Comparison of ENCODE assay signal across 23 cellular contexts in genomic region chr1:1415751-1416150, GRCh38. TPM values are rescaled to one million over a fixed set of nuclear protein-coding genes. Genes with fewer than 3 reads are reported as not detected.
DNase-seq lines count a peak whose midpoint lies in the region; ATAC-seq, FAIRE-seq and TF ChIP-seq lines count a peak whose summit lies in the region.
"Had no signal": no experiment of that assay in that cellular context is flagged by ENCODE, and none has a peak within 500 bp of the region (broad histone marks: within the 10 kb centered on the region; RNA-seq: fewer than 3 reads in every experiment).

No MANE protein-coding gene starts in this region.

- H3K27ac ChIP-seq in right cardiac atrium (ENCODE audit: low read length), result no peak overlapping the region
- no peak overlapping the region for H3K27ac ChIP-seq in heart right ventricle
- H3K27ac ChIP-seq in K562 (ENCODE audit: extremely low read depth, low read depth, low read length), result no peak overlapping the region
- H3K27ac ChIP-seq in mesendoderm (ENCODE audit: low read depth, low read length), result no peak overlapping the region
- no peak overlapping the region for H3K27ac ChIP-seq in WERI-Rb-1
- H3K27ac ChIP-seq in Peyer's patch, result no peak overlapping the region
- H3K27ac ChIP-seq: C4-2B, SJSA1 had no signal

- no peak overlapping the region for H2BK5ac ChIP-seq in mesendoderm (ENCODE audit: low read length)

- no TSS peak for BruUV-seq in K562 (replicated peaks; lab: Mats Ljungman, UMichigan)

- H3K4me1 ChIP-seq in right cardiac atrium (ENCODE audit: control insufficient read depth, insufficient read depth, low read length) (no peaks in the 10 kb centered on the region), heart right ventricle (peaks cover 0 to 10% (median 3%) of the 10 kb centered on the region in 9 donors), K562 (replicated peaks in 1 of 2; ENCODE audit: control insufficient read depth in 2 of 2, insufficient read depth in 2 of 2, low read length in 2 of 2) (peaks cover 0 to 12% of the 10 kb centered on the region in 2 experiments; a peak in 2 of 5 replicates), mesendoderm (ENCODE audit: control insufficient read depth, low read depth, low read length) (no peaks in the 10 kb centered on the region), Peyer's patch (peaks cover 0 to 13% (median 4%) of the 10 kb centered on the region in 4 donors)
- H3K4me1 ChIP-seq: SJSA1 had no signal

- FAIRE-seq in K562 (lab: Jason Lieb, UNC) (no peak), GM19239 (lab: Jason Lieb, UNC) (no peak)
- FAIRE-seq: A204.1, G401.6, GM18507 had no signal

- no peak for TF ChIP-seq EP300 in K562 (IDR thresholded peaks at IDR 0.05; ENCODE audit: low read length)

- intact Hi-C loops in right cardiac atrium (cut with DNase I), result no loop called here
- intact Hi-C loops in heart right ventricle (cut with DNase I), result no loop called here
- intact Hi-C loops in K562 (cut with micrococcal nuclease), result no loop called here

- H3K9me3 ChIP-seq in right cardiac atrium (ENCODE audit: control insufficient read depth, low read length), result no peaks in the 10 kb centered on the region
- peaks cover 0 to 10% (median 0%) of the 10 kb centered on the region in 11 donors for H3K9me3 ChIP-seq in heart right ventricle
- peaks cover 11% of the 10 kb centered on the region for H3K9me3 ChIP-seq in K562 (replicated peaks; ENCODE audit: control insufficient read depth, insufficient read depth, low read depth, low read length)
- H3K9me3 ChIP-seq in WERI-Rb-1 (ENCODE audit: severe bottlenecking), result peaks cover 3% of the 10 kb centered on the region
- H3K9me3 ChIP-seq in Peyer's patch, result no peaks in the 10 kb centered on the region

- H3K9ac ChIP-seq in K562 (ENCODE audit: insufficient read depth in 1 of 2, low read depth in 2 of 2, low read length in 2 of 2) (no peak overlapping the region; a peak in 1 of 4 replicates), mesendoderm (ENCODE audit: low read length) (no peak overlapping the region)

- peak overlapping the region; percentile 22 for H3K56ac ChIP-seq in mesendoderm (ENCODE audit: low read length)

- CTCF ChIA-PET in K562 (lab: Yijun Ruan, JAX; ENCODE audit: low intra/inter-chr PET ratio), result no interaction called here

- H2AK5ac ChIP-seq in mesendoderm (ENCODE audit: low read length), result no peak overlapping the region

- H2BK120ac ChIP-seq in mesendoderm (ENCODE audit: low read depth, low read length), result no peak overlapping the region

- H3K36me3 ChIP-seq in heart right ventricle (no peaks in the 10 kb centered on the region), K562 (ENCODE audit: control insufficient read depth, insufficient read depth, low read length) (no peaks in the 10 kb centered on the region), mesendoderm (ENCODE audit: control insufficient read depth, insufficient read depth, low read length) (no peaks in the 10 kb centered on the region), WERI-Rb-1 (no peaks in the 10 kb centered on the region), Peyer's patch (no peaks in the 10 kb centered on the region)
- H3K36me3 ChIP-seq: SJSA1 had no signal

- WGBS in right cardiac atrium, result 75% methylated on average over 13 of the region's 13 CpGs
- 64 to 74% methylated on average over 13 of the region's 13 CpGs for WGBS in heart right ventricle, 2 donors
- 50% methylated on average over 12 of the region's 13 CpGs for WGBS in K562 (ENCODE audit: insufficient coverage, low coverage, missing lambda C conversion rate)
- WGBS in mesendoderm (ENCODE audit: extremely low coverage, insufficient coverage, low lambda C conversion rate), result no CpG with 5 or more reads among the region's 13 CpGs

- H3K4me2 ChIP-seq in K562 (ENCODE audit: insufficient read depth, low read length) (no peak overlapping the region), mesendoderm (ENCODE audit: low read length) (no peak overlapping the region)

- POLR2A ChIA-PET in K562 (lab: Yijun Ruan, JAX), result interaction anchor here (1.0 to 1.8 kb wide), 2 partner anchors 9 to 11 kb away, joined by 4 to 9 read pairs; no protein-coding TSS in a partner anchor

- no peak for TF ChIP-seq RAD21 in K562 (CRISPR knock-in tag; conservative IDR thresholded peaks at IDR 0.05 in 1 of 2, IDR thresholded peaks at IDR 0.05 in 1 of 2)

- H4K5ac ChIP-seq in mesendoderm (ENCODE audit: low read length), result no peak overlapping the region

- peak overlapping the region; percentile 5; the same call in 1 of the 2 replicates for H2AFZ ChIP-seq in K562 (ENCODE audit: low read depth, low read length)

- no peak for TF ChIP-seq POLR2A in K562 (conservative IDR thresholded peaks at IDR 0.05)
- TF ChIP-seq POLR2A in Peyer's patch (IDR thresholded peaks at IDR 0.05), result no peak

- no peak for ATAC-seq in right cardiac atrium
- ATAC-seq in heart right ventricle, result no peak
- no peak for ATAC-seq in K562
- ATAC-seq: Panc1 had no signal

- H3K79me2 ChIP-seq in K562 (ENCODE audit: control insufficient read depth, insufficient read depth, low read length) (no peaks in the 10 kb centered on the region), mesendoderm (ENCODE audit: control insufficient read depth, insufficient read depth, low read length) (no peaks in the 10 kb centered on the region)

- no peak overlapping the region for H3K23ac ChIP-seq in mesendoderm (ENCODE audit: low read length)

- H3K4me3 ChIP-seq in right cardiac atrium (ENCODE audit: low read length) (no peak overlapping the region), heart right ventricle (no peak overlapping the region), K562 (no peak overlapping the region), mesendoderm (ENCODE audit: low read length) (no peak overlapping the region), WERI-Rb-1 (ENCODE audit: low read depth, low read length) (no peak overlapping the region), Peyer's patch (no peak overlapping the region)
- H3K4me3 ChIP-seq: SJSA1 had no signal

- no peaks in the 10 kb centered on the region for H3K9me1 ChIP-seq in K562 (ENCODE audit: control insufficient read depth, insufficient read depth, low read length)

- no peak overlapping the region for H4K8ac ChIP-seq in mesendoderm (ENCODE audit: low read depth, low read length)

- H3K27me3 ChIP-seq in right cardiac atrium (ENCODE audit: control insufficient read depth, insufficient read depth) (no peaks in the 10 kb centered on the region), heart right ventricle (peaks cover 0 to 2% (median 0%) of the 10 kb centered on the region in 7 donors), K562 (ENCODE audit: control insufficient read depth in 2 of 2, insufficient read depth in 2 of 2, low read length in 2 of 2) (no peaks in the 10 kb centered on the region), mesendoderm (ENCODE audit: insufficient read depth, low read length, poor library complexity) (no peaks in the 10 kb centered on the region), WERI-Rb-1 (ENCODE audit: insufficient read depth, low read depth, severe bottlenecking) (no peaks in the 10 kb centered on the region), Peyer's patch (no peaks in the 10 kb centered on the region)
- H3K27me3 ChIP-seq: SJSA1 had no signal

- DNase-seq in right cardiac atrium (peak in 2 of 3 donors; percentile 18 to 29), heart right ventricle (no peak), K562 (ENCODE audit: extremely low read depth in 1 of 4, low spot score in 3 of 4) (no peak), mesendoderm (no peak), NCI-H82 treated with DMSO at 0.1 percent for 48 hours (lab: John Stamatoyannopoulos, UW; ENCODE audit: unreplicated experiment) (no peak), WERI-Rb-1 (no peak), Peyer's patch (no peak), GM19239 (ENCODE audit: insufficient read length, low spot score) (no peak)
- DNase-seq: Calu3; CD8-positive, alpha-beta memory T cell; DMS153; KBM-7; NCI-H1436 treated with DMSO at 0.1 percent for 48 hours; NCI-H2227 treated with DMSO at 0.1 percent for 48 hours; NCI-H510A; NK-92 treated with Interleukin-12 subunit alpha and Interleukin-12 subunit beta, amount 100 ng/mL, for 24 hours had no signal

- no peak overlapping the region for H2BK15ac ChIP-seq in mesendoderm (replicated peaks; ENCODE audit: low read depth)

- no peak overlapping the region for H3K18ac ChIP-seq in mesendoderm (ENCODE audit: low read length)

- no peaks in the 10 kb centered on the region for H4K20me1 ChIP-seq in K562 (replicated peaks; ENCODE audit: control insufficient read depth, insufficient read depth, low read length)

- no peak for TF ChIP-seq CTCF in heart right ventricle (IDR thresholded peaks at IDR 0.05)
- no peak for TF ChIP-seq CTCF in K562 (IDR thresholded peaks at IDR 0.05 in 2 of 3, conservative IDR thresholded peaks at IDR 0.05 in 1 of 3; ENCODE audit: insufficient read depth in 2 of 3, low read depth in 1 of 3, low read length in 3 of 3)
- TF ChIP-seq CTCF in WERI-Rb-1 (IDR thresholded peaks at IDR 0.05; ENCODE audit: low read depth, low read length), result no peak
- TF ChIP-seq CTCF in Peyer's patch (IDR thresholded peaks at IDR 0.05), result no peak

- no peaks in the 10 kb centered on the region for H3K79me1 ChIP-seq in mesendoderm (ENCODE audit: low read length)

- in situ Hi-C loops in K562 (cut with MboI), result no loop called here

- no peak overlapping the region for H3K4ac ChIP-seq in mesendoderm (ENCODE audit: low read depth, low read length)

RNA-seq across cellular contexts. Expression of gene ANKRD65, which starts 5.3 kb away (rescaled TPM):
- total RNA-seq in right cardiac atrium, result 1 to 10 TPM; 1.6 to 3.6 (median 2.9) TPM
- polyA plus RNA-seq in right cardiac atrium, result 4.5 TPM
- 1 to 10 TPM in 7 of 10 donors, under 1 TPM in 3; 0.37 to 2.5 (median 1.8) TPM for total RNA-seq in heart right ventricle
- 1 to 10 TPM; 1.2 to 3.1 TPM for polyA plus RNA-seq in heart right ventricle
- not detected in 2 replicates for total RNA-seq in K562 (2011; cell fraction: chromatin; rRNA removed; ENCODE audit: low replicate concordance)
- total RNA-seq in K562 (2011; cell fraction: nucleolus; rRNA removed), result not detected in 2 replicates
- 0.37 TPM in 1 of 2 replicates, not detected in the other for total RNA-seq in K562 (2011; cell fraction: nucleoplasm; rRNA removed)
- total RNA-seq in K562 (2014; rRNA removed), result not detected in 2 replicates
- not detected in 2 replicates for total RNA-seq in K562 (2014; rRNA removed; fragmentation: Illumina TruSeq; extraction: Trizol)
- total RNA-seq in K562 (2015; rRNA removed; fragmentation: Illumina TruSeq; extraction: Trizol), result not detected in 2 replicates
- total RNA-seq in K562 (2021), result not detected in 2 replicates
- not detected in 2 replicates for polyA plus RNA-seq in K562 (2011; rRNA removed)
- polyA plus RNA-seq in K562 (2011; cell fraction: cytosol; rRNA removed), result not detected in 2 replicates
- not detected in 2 replicates for polyA plus RNA-seq in K562 (2011; cell fraction: nucleus; rRNA removed)
- polyA plus RNA-seq in K562 (2012), result 0.11 TPM in 1 of 2 replicates, not detected in the other
- not detected in 2 replicates for polyA plus RNA-seq in K562 (2014; fragmentation: Illumina TruSeq; extraction: Trizol)
- not detected for polyA plus RNA-seq in K562 (2014; fragmentation: Nextera tagmentation; extraction: Ambion mirVana)
- polyA plus RNA-seq in K562 (2014; rRNA removed), result not detected in 2 replicates
- polyA minus RNA-seq in K562 (2011; rRNA and poly(A)+ RNA removed), result not detected in 2 replicates
- not detected in 2 replicates for polyA minus RNA-seq in K562 (2011; cell fraction: cytosol; rRNA and poly(A)+ RNA removed)
- polyA minus RNA-seq in K562 (2011; cell fraction: nucleus; rRNA and poly(A)+ RNA removed), result not detected in 2 replicates
- 1.2 TPM for polyA plus RNA-seq in mesendoderm (2013, experiment 1 of 2)
- 1.4 TPM for polyA plus RNA-seq in mesendoderm (2013, experiment 2 of 2)
- total RNA-seq in Peyer's patch, result 10 to 100 TPM in 1 of 4 donors, 1 to 10 TPM in 2, under 1 TPM in 1; 0.54 to 11.6 (median 2.0) TPM
- total RNA-seq: Calu3; CD8-positive, alpha-beta memory T cell; H4; SJSA1 had no signal
- polyA plus RNA-seq: CD8-positive, alpha-beta memory T cell had no signal

RNA-seq across cellular contexts. Expression of gene MRPL20, which starts 8.7 kb away (rescaled TPM):
- total RNA-seq in right cardiac atrium (100 to 1,000 TPM; 121 to 144 (median 132) TPM), heart right ventricle (100 to 1,000 TPM; 116 to 162 (median 132) TPM), K562 (2014; rRNA removed) (352 and 355 TPM in 2 replicates), K562 (2014; rRNA removed; fragmentation: Illumina TruSeq; extraction: Trizol) (208 and 222 TPM in 2 replicates), K562 (2015; rRNA removed; fragmentation: Illumina TruSeq; extraction: Trizol) (205 and 216 TPM in 2 replicates), K562 (2021) (224 and 229 TPM in 2 replicates), Peyer's patch (10 to 100 TPM; 58.2 to 94.1 (median 78.2) TPM)
- polyA plus RNA-seq in right cardiac atrium (190 TPM), heart right ventricle (100 to 1,000 TPM; 124 to 224 TPM), K562 (2011; rRNA removed) (144 and 187 TPM in 2 replicates), K562 (2014; fragmentation: Illumina TruSeq; extraction: Trizol) (180 and 264 TPM in 2 replicates), K562 (2014; fragmentation: Nextera tagmentation; extraction: Ambion mirVana) (100 to 1,000 TPM; 570 to 671 TPM), K562 (2014; rRNA removed) (420 and 491 TPM in 2 replicates)
- 98.1 and 170 TPM in 2 replicates for total RNA-seq in K562 (2011; cell fraction: chromatin; rRNA removed; ENCODE audit: low replicate concordance)
- 136 and 139 TPM in 2 replicates for total RNA-seq in K562 (2011; cell fraction: nucleolus; rRNA removed)
- 122 and 137 TPM in 2 replicates for total RNA-seq in K562 (2011; cell fraction: nucleoplasm; rRNA removed)
- polyA plus RNA-seq in K562 (2011; cell fraction: cytosol; rRNA removed), result 164 and 188 TPM in 2 replicates
- polyA plus RNA-seq in K562 (2011; cell fraction: nucleus; rRNA removed), result 104 and 152 TPM in 2 replicates
- 195 and 375 TPM in 2 replicates for polyA plus RNA-seq in K562 (2012)
- 121 and 163 TPM in 2 replicates for polyA minus RNA-seq in K562 (2011; rRNA and poly(A)+ RNA removed)
- 99.9 and 107 TPM in 2 replicates for polyA minus RNA-seq in K562 (2011; cell fraction: cytosol; rRNA and poly(A)+ RNA removed)
- polyA minus RNA-seq in K562 (2011; cell fraction: nucleus; rRNA and poly(A)+ RNA removed), result 44.2 and 57.5 TPM in 2 replicates
- polyA plus RNA-seq in mesendoderm (2013, experiment 1 of 2), result 287 TPM
- polyA plus RNA-seq in mesendoderm (2013, experiment 2 of 2), result 288 TPM

RNA-seq across cellular contexts. Expression of gene CCNL2, which starts 16.6 kb away (rescaled TPM):
- total RNA-seq in right cardiac atrium, result 10 to 100 TPM; 61.2 to 83.1 (median 67.2) TPM
- polyA plus RNA-seq in right cardiac atrium, result 81.7 TPM
- 10 to 100 TPM; 38.5 to 77.5 (median 47.7) TPM for total RNA-seq in heart right ventricle
- 100 to 1,000 TPM in 1 of 2 donors, 10 to 100 TPM in 1; 57.3 to 243 TPM for polyA plus RNA-seq in heart right ventricle
- 996 and 1,265 TPM in 2 replicates for total RNA-seq in K562 (2011; cell fraction: chromatin; rRNA removed; ENCODE audit: low replicate concordance)
- total RNA-seq in K562 (2011; cell fraction: nucleolus; rRNA removed), result 508 and 525 TPM in 2 replicates
- total RNA-seq in K562 (2011; cell fraction: nucleoplasm; rRNA removed), result 788 and 831 TPM in 2 replicates
- 147 and 176 TPM in 2 replicates for total RNA-seq in K562 (2014; rRNA removed)
- total RNA-seq in K562 (2014; rRNA removed; fragmentation: Illumina TruSeq; extraction: Trizol), result 65.1 and 66.7 TPM in 2 replicates
- 91.0 and 94.5 TPM in 2 replicates for total RNA-seq in K562 (2015; rRNA removed; fragmentation: Illumina TruSeq; extraction: Trizol)
- 141 and 167 TPM in 2 replicates for total RNA-seq in K562 (2021)
- 236 and 265 TPM in 2 replicates for polyA plus RNA-seq in K562 (2011; rRNA removed)
- 71.9 and 133 TPM in 2 replicates for polyA plus RNA-seq in K562 (2011; cell fraction: cytosol; rRNA removed)
- polyA plus RNA-seq in K562 (2011; cell fraction: nucleus; rRNA removed), result 2,539 and 2,548 TPM in 2 replicates
- polyA plus RNA-seq in K562 (2012), result 104 and 250 TPM in 2 replicates
- polyA plus RNA-seq in K562 (2014; fragmentation: Illumina TruSeq; extraction: Trizol), result 81.0 and 89.7 TPM in 2 replicates
- 1 to 10 TPM; 2.8 to 5.6 TPM for polyA plus RNA-seq in K562 (2014; fragmentation: Nextera tagmentation; extraction: Ambion mirVana)
- 245 and 287 TPM in 2 replicates for polyA plus RNA-seq in K562 (2014; rRNA removed)
- 70.2 and 76.2 TPM in 2 replicates for polyA minus RNA-seq in K562 (2011; rRNA and poly(A)+ RNA removed)
- polyA minus RNA-seq in K562 (2011; cell fraction: cytosol; rRNA and poly(A)+ RNA removed), result 31.4 and 45.0 TPM in 2 replicates
- polyA minus RNA-seq in K562 (2011; cell fraction: nucleus; rRNA and poly(A)+ RNA removed), result 260 and 342 TPM in 2 replicates
- 65.2 TPM for polyA plus RNA-seq in mesendoderm (2013, experiment 1 of 2)
- polyA plus RNA-seq in mesendoderm (2013, experiment 2 of 2), result 61.8 TPM
- 1,000 to 10,000 TPM in 1 of 4 donors, 100 to 1,000 TPM in 3; 216 to 1,008 (median 423) TPM for total RNA-seq in Peyer's patch

RNA-seq across cellular contexts. Expression of gene VWA1, which starts 19.7 kb away (rescaled TPM):
- total RNA-seq in right cardiac atrium, result 10 to 100 TPM; 25.0 to 38.6 (median 25.6) TPM
- polyA plus RNA-seq in right cardiac atrium, result 17.3 TPM
- 10 to 100 TPM; 10.8 to 52.8 (median 14.1) TPM for total RNA-seq in heart right ventricle
- 10 to 100 TPM; 13.9 to 27.5 TPM for polyA plus RNA-seq in heart right ventricle
- 0.76 and 5.5 TPM in 2 replicates for total RNA-seq in K562 (2011; cell fraction: chromatin; rRNA removed; ENCODE audit: low replicate concordance)
- total RNA-seq in K562 (2011; cell fraction: nucleolus; rRNA removed), result 5.1 and 7.2 TPM in 2 replicates
- total RNA-seq in K562 (2011; cell fraction: nucleoplasm; rRNA removed), result 1.9 and 3.4 TPM in 2 replicates
- 4.0 and 4.6 TPM in 2 replicates for total RNA-seq in K562 (2014; rRNA removed)
- total RNA-seq in K562 (2014; rRNA removed; fragmentation: Illumina TruSeq; extraction: Trizol), result 0.03 and 0.04 TPM in 2 replicates
- 0.98 and 1.2 TPM in 2 replicates for total RNA-seq in K562 (2015; rRNA removed; fragmentation: Illumina TruSeq; extraction: Trizol)
- 6.4 and 7.1 TPM in 2 replicates for total RNA-seq in K562 (2021)
- 0.85 and 1.6 TPM in 2 replicates for polyA plus RNA-seq in K562 (2011; rRNA removed)
- 1.3 and 7.5 TPM in 2 replicates for polyA plus RNA-seq in K562 (2011; cell fraction: cytosol; rRNA removed)
- 3.0 and 6.5 TPM in 2 replicates for polyA plus RNA-seq in K562 (2011; cell fraction: nucleus; rRNA removed)
- polyA plus RNA-seq in K562 (2012), result 3.8 and 6.1 TPM in 2 replicates
- 0.16 and 0.84 TPM in 2 replicates for polyA plus RNA-seq in K562 (2014; fragmentation: Illumina TruSeq; extraction: Trizol)
- polyA plus RNA-seq in K562 (2014; fragmentation: Nextera tagmentation; extraction: Ambion mirVana), result under 1 TPM; 0.01 to 0.06 TPM
- polyA plus RNA-seq in K562 (2014; rRNA removed), result 2.6 and 3.0 TPM in 2 replicates
- polyA minus RNA-seq in K562 (2011; rRNA and poly(A)+ RNA removed), result 0.42 and 0.69 TPM in 2 replicates
- polyA minus RNA-seq in K562 (2011; cell fraction: cytosol; rRNA and poly(A)+ RNA removed), result 2.0 and 2.4 TPM in 2 replicates
- polyA minus RNA-seq in K562 (2011; cell fraction: nucleus; rRNA and poly(A)+ RNA removed), result 2.7 and 4.3 TPM in 2 replicates
- 21.5 TPM for polyA plus RNA-seq in mesendoderm (2013, experiment 1 of 2)
- polyA plus RNA-seq in mesendoderm (2013, experiment 2 of 2), result 21.0 TPM
- total RNA-seq in Peyer's patch, result 10 to 100 TPM in 1 of 4 donors, 1 to 10 TPM in 3; 3.2 to 14.0 (median 6.7) TPM
- polyA plus RNA-seq: CD8-positive, alpha-beta memory T cell had no signal

RNA-seq across cellular contexts. Expression of gene ATAD3C, which starts 33.7 kb away (rescaled TPM):
- 1 to 10 TPM; 1.3 to 3.4 (median 2.2) TPM for total RNA-seq in right cardiac atrium
- polyA plus RNA-seq in right cardiac atrium, result 0.52 TPM
- total RNA-seq in heart right ventricle, result 1 to 10 TPM in 5 of 10 donors, under 1 TPM in 5; 0.11 to 2.2 (median 1.2) TPM
- polyA plus RNA-seq in heart right ventricle, result under 1 TPM; 0.49 to 0.66 TPM
- 0.21 TPM in 1 of 2 replicates, not detected in the other for total RNA-seq in K562 (2011; cell fraction: chromatin; rRNA removed; ENCODE audit: low replicate concordance)
- under 0.01 and 0.13 TPM in 2 replicates for total RNA-seq in K562 (2011; cell fraction: nucleolus; rRNA removed)
- 0.07 and 0.23 TPM in 2 replicates for total RNA-seq in K562 (2011; cell fraction: nucleoplasm; rRNA removed)
- not detected in 2 replicates for total RNA-seq in K562 (2014; rRNA removed)
- total RNA-seq in K562 (2014; rRNA removed; fragmentation: Illumina TruSeq; extraction: Trizol), result not detected in 2 replicates
- total RNA-seq in K562 (2015; rRNA removed; fragmentation: Illumina TruSeq; extraction: Trizol), result not detected in 2 replicates
- 0.18 and 0.60 TPM in 2 replicates for total RNA-seq in K562 (2021)
- 0.03 and 0.04 TPM in 2 replicates for polyA plus RNA-seq in K562 (2011; rRNA removed)
- polyA plus RNA-seq in K562 (2011; cell fraction: cytosol; rRNA removed), result 0.09 and 0.16 TPM in 2 replicates
- 0.10 and 0.21 TPM in 2 replicates for polyA plus RNA-seq in K562 (2011; cell fraction: nucleus; rRNA removed)
- 0.05 and 0.39 TPM in 2 replicates for polyA plus RNA-seq in K562 (2012)
- not detected in 2 replicates for polyA plus RNA-seq in K562 (2014; fragmentation: Illumina TruSeq; extraction: Trizol)
- not detected for polyA plus RNA-seq in K562 (2014; fragmentation: Nextera tagmentation; extraction: Ambion mirVana)
- polyA plus RNA-seq in K562 (2014; rRNA removed), result not detected in 2 replicates
- polyA minus RNA-seq in K562 (2011; rRNA and poly(A)+ RNA removed), result not detected in 2 replicates
- not detected in 2 replicates for polyA minus RNA-seq in K562 (2011; cell fraction: cytosol; rRNA and poly(A)+ RNA removed)
- 0.11 TPM in 1 of 2 replicates, not detected in the other for polyA minus RNA-seq in K562 (2011; cell fraction: nucleus; rRNA and poly(A)+ RNA removed)
- 0.67 TPM for polyA plus RNA-seq in mesendoderm (2013, experiment 1 of 2)
- polyA plus RNA-seq in mesendoderm (2013, experiment 2 of 2), result 0.63 TPM
- total RNA-seq in Peyer's patch, result under 1 TPM in 1 of 4 donors, not detected in 3; 0.27 TPM
- total RNA-seq: H4, SJSA1 had no signal

Comparison
In these comparisons a context has a peak if more than half of its experiments do, and no peak if none do; other contexts are left out.
1. DNase-seq: peak in right cardiac atrium (2 of 3); none in heart right ventricle (0 of 2), K562 (0 of 4), mesendoderm (single experiment), NCI-H82 treated with DMSO at 0.1 percent for 48 hours (single experiment), WERI-Rb-1 (single experiment), Peyer's patch (0 of 3) and GM19239 (single experiment).